1 cellular context compared by ENCODE assay signal in the genomic region with DNA sequence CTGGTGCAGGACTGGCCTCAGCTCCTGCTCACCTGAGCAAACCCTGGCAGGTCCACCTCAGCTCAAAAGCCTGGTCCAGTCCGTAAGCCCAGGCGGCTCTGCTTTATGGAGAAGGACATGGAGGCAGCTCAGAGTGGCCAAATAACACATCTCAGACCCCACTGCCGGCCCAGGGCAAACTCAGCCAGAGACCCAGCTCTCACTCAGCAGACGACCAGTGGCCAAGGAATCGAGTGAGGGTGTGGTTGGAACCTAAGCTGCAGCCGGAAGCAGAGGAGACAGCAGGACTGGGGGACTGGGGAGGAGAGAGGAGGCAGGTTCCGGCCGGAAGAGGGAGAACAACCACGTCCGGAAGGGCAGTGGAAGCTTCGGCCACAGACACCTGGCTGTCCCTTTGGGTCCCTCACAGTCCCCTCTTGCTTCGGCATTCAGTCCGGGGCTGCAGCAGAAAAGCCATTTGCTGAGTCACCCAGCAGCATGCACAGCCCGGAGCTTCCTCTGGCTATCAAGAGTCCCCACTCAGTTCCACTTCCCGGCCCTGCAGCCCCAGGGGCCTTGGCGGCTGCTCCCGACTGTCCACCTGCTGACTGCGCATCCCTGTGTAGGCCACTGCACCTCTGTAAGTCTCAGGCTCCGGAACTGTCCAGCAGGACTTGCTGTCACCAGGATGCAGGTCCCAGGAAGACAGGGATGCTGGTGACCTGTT.
TF ChIP-seq lines count a peak whose summit lies in the region.

No MANE protein-coding gene starts in this region.

TF ChIP-seq in K562, 482 proteins besides CTCF, POLR2A, EP300 and RAD21 (continued from another document and continues in another):
- TF ChIP-seq EGR1 (conservative IDR thresholded peaks at IDR 0.05): no peak
- TF ChIP-seq MEIS2 (IDR thresholded peaks at IDR 0.05; ENCODE audit: partially characterized antibody): no peak
- no peak for TF ChIP-seq ZNF282 (CRISPR knock-in tag; IDR thresholded peaks at IDR 0.05)
- TF ChIP-seq ZNF507 (tag; conservative IDR thresholded peaks at IDR 0.05): no peak
- TF ChIP-seq KAT8 (IDR thresholded peaks at IDR 0.05; ENCODE audit: low read depth): no peak
- no peak for TF ChIP-seq OTX1 (CRISPR knock-in tag; IDR thresholded peaks at IDR 0.05)
- no peak for TF ChIP-seq ATF7 (IDR thresholded peaks at IDR 0.05)
- no peak for TF ChIP-seq ILF3 (IDR thresholded peaks at IDR 0.05; ENCODE audit: borderline replicate concordance)
- TF ChIP-seq NR2C2 (CRISPR knock-in tag; IDR thresholded peaks at IDR 0.05): no peak
- 0 out of 2 replicates have a peak, but pooled peaks have one; percentile 12 for TF ChIP-seq NR2C2 (tag; IDR thresholded peaks at IDR 0.05)
- TF ChIP-seq JUNB (CRISPR knock-in tag; conservative IDR thresholded peaks at IDR 0.05): no peak
- TF ChIP-seq SAFB (IDR thresholded peaks at IDR 0.05; ENCODE audit: borderline replicate concordance, low read depth, low read length): no peak
- no peak for TF ChIP-seq NCOA2 (IDR thresholded peaks at IDR 0.05; ENCODE audit: partially characterized antibody in 2 of 2)
- TF ChIP-seq ZNF384 (IDR thresholded peaks at IDR 0.05; ENCODE audit: low read depth, low read length): no peak
- TF ChIP-seq MTF1 (CRISPR knock-in tag; IDR thresholded peaks at IDR 0.05; ENCODE audit: borderline replicate concordance): no peak
- TF ChIP-seq TCF7 (IDR thresholded peaks at IDR 0.05; ENCODE audit: borderline replicate concordance): no peak
- TF ChIP-seq TCF3 (CRISPR knock-in tag; IDR thresholded peaks at IDR 0.05): no peak
- no peak for TF ChIP-seq ZNF3 (CRISPR knock-in tag; IDR thresholded peaks at IDR 0.05)
- TF ChIP-seq, protein P1, sequence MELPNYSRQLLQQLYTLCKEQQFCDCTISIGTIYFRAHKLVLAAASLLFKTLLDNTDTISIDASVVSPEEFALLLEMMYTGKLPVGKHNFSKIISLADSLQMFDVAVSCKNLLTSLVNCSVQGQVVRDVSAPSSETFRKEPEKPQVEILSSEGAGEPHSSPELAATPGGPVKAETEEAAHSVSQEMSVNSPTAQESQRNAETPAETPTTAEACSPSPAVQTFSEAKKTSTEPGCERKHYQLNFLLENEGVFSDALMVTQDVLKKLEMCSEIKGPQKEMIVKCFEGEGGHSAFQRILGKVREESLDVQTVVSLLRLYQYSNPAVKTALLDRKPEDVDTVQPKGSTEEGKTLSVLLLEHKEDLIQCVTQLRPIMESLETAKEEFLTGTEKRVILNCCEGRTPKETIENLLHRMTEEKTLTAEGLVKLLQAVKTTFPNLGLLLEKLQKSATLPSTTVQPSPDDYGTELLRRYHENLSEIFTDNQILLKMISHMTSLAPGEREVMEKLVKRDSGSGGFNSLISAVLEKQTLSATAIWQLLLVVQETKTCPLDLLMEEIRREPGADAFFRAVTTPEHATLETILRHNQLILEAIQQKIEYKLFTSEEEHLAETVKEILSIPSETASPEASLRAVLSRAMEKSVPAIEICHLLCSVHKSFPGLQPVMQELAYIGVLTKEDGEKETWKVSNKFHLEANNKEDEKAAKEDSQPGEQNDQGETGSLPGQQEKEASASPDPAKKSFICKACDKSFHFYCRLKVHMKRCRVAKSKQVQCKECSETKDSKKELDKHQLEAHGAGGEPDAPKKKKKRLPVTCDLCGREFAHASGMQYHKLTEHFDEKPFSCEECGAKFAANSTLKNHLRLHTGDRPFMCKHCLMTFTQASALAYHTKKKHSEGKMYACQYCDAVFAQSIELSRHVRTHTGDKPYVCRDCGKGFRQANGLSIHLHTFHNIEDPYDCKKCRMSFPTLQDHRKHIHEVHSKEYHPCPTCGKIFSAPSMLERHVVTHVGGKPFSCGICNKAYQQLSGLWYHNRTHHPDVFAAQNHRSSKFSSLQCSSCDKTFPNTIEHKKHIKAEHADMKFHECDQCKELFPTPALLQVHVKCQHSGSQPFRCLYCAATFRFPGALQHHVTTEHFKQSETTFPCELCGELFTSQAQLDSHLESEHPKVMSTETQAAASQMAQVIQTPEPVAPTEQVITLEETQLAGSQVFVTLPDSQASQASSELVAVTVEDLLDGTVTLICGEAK (IDR thresholded peaks at IDR 0.05): peak; percentile 97
- TF ChIP-seq, protein P1 (CRISPR knock-in tag; IDR thresholded peaks at IDR 0.05): no peak
- TF ChIP-seq HNRNPL (IDR thresholded peaks at IDR 0.05; ENCODE audit: low read depth, low read length): no peak
- TF ChIP-seq, protein P2, sequence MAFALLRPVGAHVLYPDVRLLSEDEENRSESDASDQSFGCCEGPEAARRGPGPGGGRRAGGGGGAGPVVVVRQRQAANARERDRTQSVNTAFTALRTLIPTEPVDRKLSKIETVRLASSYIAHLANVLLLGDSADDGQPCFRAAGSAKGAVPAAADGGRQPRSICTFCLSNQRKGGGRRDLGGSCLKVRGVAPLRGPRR (CRISPR knock-in tag; IDR thresholded peaks at IDR 0.05): no peak
- TF ChIP-seq ZNF764 (CRISPR knock-in tag; IDR thresholded peaks at IDR 0.05; ENCODE audit: low read depth): no peak
- no peak for TF ChIP-seq FOXA1 (IDR thresholded peaks at IDR 0.05; ENCODE audit: borderline replicate concordance)
- TF ChIP-seq, protein P3, sequence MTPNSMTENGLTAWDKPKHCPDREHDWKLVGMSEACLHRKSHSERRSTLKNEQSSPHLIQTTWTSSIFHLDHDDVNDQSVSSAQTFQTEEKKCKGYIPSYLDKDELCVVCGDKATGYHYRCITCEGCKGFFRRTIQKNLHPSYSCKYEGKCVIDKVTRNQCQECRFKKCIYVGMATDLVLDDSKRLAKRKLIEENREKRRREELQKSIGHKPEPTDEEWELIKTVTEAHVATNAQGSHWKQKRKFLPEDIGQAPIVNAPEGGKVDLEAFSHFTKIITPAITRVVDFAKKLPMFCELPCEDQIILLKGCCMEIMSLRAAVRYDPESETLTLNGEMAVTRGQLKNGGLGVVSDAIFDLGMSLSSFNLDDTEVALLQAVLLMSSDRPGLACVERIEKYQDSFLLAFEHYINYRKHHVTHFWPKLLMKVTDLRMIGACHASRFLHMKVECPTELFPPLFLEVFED (CRISPR knock-in tag; conservative IDR thresholded peaks at IDR 0.05): no peak
- TF ChIP-seq ZNF436 (CRISPR knock-in tag; IDR thresholded peaks at IDR 0.05): no peak
- TF ChIP-seq BRF1 (IDR thresholded peaks at IDR 0.05; ENCODE audit: borderline replicate concordance, extremely low read depth, insufficient read length): no peak
- no peak for TF ChIP-seq ZNF239 (CRISPR knock-in tag; IDR thresholded peaks at IDR 0.05)
- TF ChIP-seq, protein P4, sequence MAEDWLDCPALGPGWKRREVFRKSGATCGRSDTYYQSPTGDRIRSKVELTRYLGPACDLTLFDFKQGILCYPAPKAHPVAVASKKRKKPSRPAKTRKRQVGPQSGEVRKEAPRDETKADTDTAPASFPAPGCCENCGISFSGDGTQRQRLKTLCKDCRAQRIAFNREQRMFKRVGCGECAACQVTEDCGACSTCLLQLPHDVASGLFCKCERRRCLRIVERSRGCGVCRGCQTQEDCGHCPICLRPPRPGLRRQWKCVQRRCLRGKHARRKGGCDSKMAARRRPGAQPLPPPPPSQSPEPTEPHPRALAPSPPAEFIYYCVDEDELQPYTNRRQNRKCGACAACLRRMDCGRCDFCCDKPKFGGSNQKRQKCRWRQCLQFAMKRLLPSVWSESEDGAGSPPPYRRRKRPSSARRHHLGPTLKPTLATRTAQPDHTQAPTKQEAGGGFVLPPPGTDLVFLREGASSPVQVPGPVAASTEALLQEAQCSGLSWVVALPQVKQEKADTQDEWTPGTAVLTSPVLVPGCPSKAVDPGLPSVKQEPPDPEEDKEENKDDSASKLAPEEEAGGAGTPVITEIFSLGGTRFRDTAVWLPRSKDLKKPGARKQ (CRISPR knock-in tag; IDR thresholded peaks at IDR 0.05): no peak
- TF ChIP-seq, protein P5, sequence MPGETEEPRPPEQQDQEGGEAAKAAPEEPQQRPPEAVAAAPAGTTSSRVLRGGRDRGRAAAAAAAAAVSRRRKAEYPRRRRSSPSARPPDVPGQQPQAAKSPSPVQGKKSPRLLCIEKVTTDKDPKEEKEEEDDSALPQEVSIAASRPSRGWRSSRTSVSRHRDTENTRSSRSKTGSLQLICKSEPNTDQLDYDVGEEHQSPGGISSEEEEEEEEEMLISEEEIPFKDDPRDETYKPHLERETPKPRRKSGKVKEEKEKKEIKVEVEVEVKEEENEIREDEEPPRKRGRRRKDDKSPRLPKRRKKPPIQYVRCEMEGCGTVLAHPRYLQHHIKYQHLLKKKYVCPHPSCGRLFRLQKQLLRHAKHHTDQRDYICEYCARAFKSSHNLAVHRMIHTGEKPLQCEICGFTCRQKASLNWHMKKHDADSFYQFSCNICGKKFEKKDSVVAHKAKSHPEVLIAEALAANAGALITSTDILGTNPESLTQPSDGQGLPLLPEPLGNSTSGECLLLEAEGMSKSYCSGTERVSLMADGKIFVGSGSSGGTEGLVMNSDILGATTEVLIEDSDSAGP (CRISPR knock-in tag; IDR thresholded peaks at IDR 0.05): no peak
- TF ChIP-seq RBBP5 (IDR thresholded peaks at IDR 0.05; ENCODE audit: borderline replicate concordance, insufficient read depth, low read length, poor library complexity, severe bottlenecking): no peak
- TF ChIP-seq NFRKB (IDR thresholded peaks at IDR 0.05; ENCODE audit: low read depth): no peak
- TF ChIP-seq, protein P6, sequence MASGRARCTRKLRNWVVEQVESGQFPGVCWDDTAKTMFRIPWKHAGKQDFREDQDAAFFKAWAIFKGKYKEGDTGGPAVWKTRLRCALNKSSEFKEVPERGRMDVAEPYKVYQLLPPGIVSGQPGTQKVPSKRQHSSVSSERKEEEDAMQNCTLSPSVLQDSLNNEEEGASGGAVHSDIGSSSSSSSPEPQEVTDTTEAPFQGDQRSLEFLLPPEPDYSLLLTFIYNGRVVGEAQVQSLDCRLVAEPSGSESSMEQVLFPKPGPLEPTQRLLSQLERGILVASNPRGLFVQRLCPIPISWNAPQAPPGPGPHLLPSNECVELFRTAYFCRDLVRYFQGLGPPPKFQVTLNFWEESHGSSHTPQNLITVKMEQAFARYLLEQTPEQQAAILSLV (tag; IDR thresholded peaks at IDR 0.05): no peak
- TF ChIP-seq NFIC (IDR thresholded peaks at IDR 0.05): no peak
- no peak for TF ChIP-seq THRAP3 (IDR thresholded peaks at IDR 0.05; ENCODE audit: borderline replicate concordance)
- no peak for TF ChIP-seq KLF6 (CRISPR knock-in tag; IDR thresholded peaks at IDR 0.05; ENCODE audit: borderline replicate concordance)
- peak; percentile 96 for TF ChIP-seq ETV5 (CRISPR knock-in tag; IDR thresholded peaks at IDR 0.05; ENCODE audit: low read depth)
- TF ChIP-seq HDAC3 (IDR thresholded peaks at IDR 0.05; ENCODE audit: borderline replicate concordance, partially characterized antibody): no peak
- TF ChIP-seq ZNF644 (tag; IDR thresholded peaks at IDR 0.05; ENCODE audit: low read depth): no peak
- TF ChIP-seq PHF20 (IDR thresholded peaks at IDR 0.05; ENCODE audit: partially characterized antibody): peak; percentile 89
- TF ChIP-seq ZNF146 (CRISPR knock-in tag; IDR thresholded peaks at IDR 0.05; ENCODE audit: unreplicated experiment): no peak
- TF ChIP-seq, protein P7, sequence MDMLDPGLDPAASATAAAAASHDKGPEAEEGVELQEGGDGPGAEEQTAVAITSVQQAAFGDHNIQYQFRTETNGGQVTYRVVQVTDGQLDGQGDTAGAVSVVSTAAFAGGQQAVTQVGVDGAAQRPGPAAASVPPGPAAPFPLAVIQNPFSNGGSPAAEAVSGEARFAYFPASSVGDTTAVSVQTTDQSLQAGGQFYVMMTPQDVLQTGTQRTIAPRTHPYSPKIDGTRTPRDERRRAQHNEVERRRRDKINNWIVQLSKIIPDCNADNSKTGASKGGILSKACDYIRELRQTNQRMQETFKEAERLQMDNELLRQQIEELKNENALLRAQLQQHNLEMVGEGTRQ (CRISPR knock-in tag; IDR thresholded peaks at IDR 0.05): no peak
- TF ChIP-seq, protein P8, sequence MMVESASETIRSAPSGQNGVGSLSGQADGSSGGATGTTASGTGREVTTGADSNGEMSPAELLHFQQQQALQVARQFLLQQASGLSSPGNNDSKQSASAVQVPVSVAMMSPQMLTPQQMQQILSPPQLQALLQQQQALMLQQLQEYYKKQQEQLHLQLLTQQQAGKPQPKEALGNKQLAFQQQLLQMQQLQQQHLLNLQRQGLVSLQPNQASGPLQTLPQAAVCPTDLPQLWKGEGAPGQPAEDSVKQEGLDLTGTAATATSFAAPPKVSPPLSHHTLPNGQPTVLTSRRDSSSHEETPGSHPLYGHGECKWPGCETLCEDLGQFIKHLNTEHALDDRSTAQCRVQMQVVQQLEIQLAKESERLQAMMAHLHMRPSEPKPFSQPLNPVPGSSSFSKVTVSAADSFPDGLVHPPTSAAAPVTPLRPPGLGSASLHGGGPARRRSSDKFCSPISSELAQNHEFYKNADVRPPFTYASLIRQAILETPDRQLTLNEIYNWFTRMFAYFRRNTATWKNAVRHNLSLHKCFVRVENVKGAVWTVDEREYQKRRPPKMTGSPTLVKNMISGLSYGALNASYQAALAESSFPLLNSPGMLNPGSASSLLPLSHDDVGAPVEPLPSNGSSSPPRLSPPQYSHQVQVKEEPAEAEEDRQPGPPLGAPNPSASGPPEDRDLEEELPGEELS (CRISPR knock-in tag; IDR thresholded peaks at IDR 0.05; ENCODE audit: borderline replicate concordance): no peak
- TF ChIP-seq CHD2 (IDR thresholded peaks at IDR 0.05; ENCODE audit: low read depth, low read length): no peak
- no peak for TF ChIP-seq TOE1 (IDR thresholded peaks at IDR 0.05; ENCODE audit: borderline replicate concordance)
- TF ChIP-seq TOE1 (CRISPR knock-in tag; IDR thresholded peaks at IDR 0.05; ENCODE audit: borderline replicate concordance, low read depth): no peak
- no peak for TF ChIP-seq SRSF3 (IDR thresholded peaks at IDR 0.05; ENCODE audit: insufficient read depth, low read length)
- no peak for TF ChIP-seq ESRRA (IDR thresholded peaks at IDR 0.05; ENCODE audit: borderline replicate concordance, low read depth)
- no peak for TF ChIP-seq KAT7 (CRISPR knock-in tag; IDR thresholded peaks at IDR 0.05; ENCODE audit: borderline replicate concordance)
